In the genomic region with DNA sequence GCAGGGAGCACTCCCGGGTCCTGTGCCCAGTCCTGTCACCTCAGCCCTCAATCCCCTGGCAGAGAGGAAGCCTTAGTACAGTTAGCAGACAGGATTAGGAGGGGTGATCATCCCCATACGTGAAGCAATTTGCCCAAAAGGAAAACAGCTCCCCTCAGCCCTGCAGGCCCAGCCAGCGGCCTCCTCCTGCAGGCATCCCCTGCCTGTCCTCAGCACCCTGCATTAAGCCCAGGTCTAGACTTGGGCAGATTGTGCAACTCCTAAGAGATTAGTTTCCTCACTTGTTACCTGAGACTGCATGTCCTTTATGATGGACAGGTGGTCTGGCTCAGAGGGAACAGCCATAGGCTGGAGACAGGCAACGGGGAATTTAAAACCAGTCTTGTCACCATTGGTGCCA, we compare ENCODE assay signal across 25 cellular contexts.
"Had no signal": no experiment of that assay in that cellular context is flagged by ENCODE, and none has a peak within 500 bp of the region (broad histone marks: within the 10 kb centered on the region; RNA-seq: fewer than 3 reads in every experiment).

No MANE protein-coding gene starts in this region.

- DNase-seq: activated CD4-positive, alpha-beta T cell treated with anti-CD3 and anti-CD28 coated beads, Interleukin-2, amount 10 ng/mL, durations not matched to agents 24 days and 14 days; activated CD4-positive, CD25-positive, alpha-beta regulatory T cell treated with anti-CD3 and anti-CD28 coated beads, Interleukin-2, amount 50 U/mL, for 72 hours; activated CD8-positive, alpha-beta T cell treated with anti-CD3 and anti-CD28 coated beads for 36 hours; activated effector memory CD4-positive, alpha-beta T cell treated with anti-CD3 and anti-CD28 coated beads, Interleukin-2, amount 50 U/mL, for 16 hours; activated naive CD4-positive, alpha-beta T cell treated with anti-CD3 and anti-CD28 coated beads for 36 hours; activated naive CD8-positive, alpha-beta T cell treated with anti-CD3 and anti-CD28 coated beads for 36 hours; activated T-cell treated with anti-CD3 and anti-CD28 coated beads, Interleukin-2, amount 50 U/mL, for 1 hour; adrenal gland; aorta; body of pancreas; cortex of kidney; effector memory CD8-positive, alpha-beta T cell; foreskin fibroblast; hippocampal formation; kidney; left colon; lower lobe of right lung; mesendoderm; mucosa of descending colon; right cardiac atrium; spleen; stimulated activated naive CD4-positive, alpha-beta T cell treated with Interleukin-2 at 50 U/mL for 16 hours; T-helper 2 cell; trophoblast cell; uterus had no signal
